In genomic region chrX:39012561-39013209, GRCh38 we compare ENCODE assay signal across 14 cellular contexts.
DNase-seq lines count a peak whose midpoint lies in the region; ATAC-seq, FAIRE-seq and TF ChIP-seq lines count a peak whose summit lies in the region.
"Had no signal": no experiment of that assay in that cellular context is flagged by ENCODE, and none has a peak within 500 bp of the region (broad histone marks: within the 10 kb centered on the region; RNA-seq: fewer than 3 reads in every experiment).

No MANE protein-coding gene starts in this region.

- dilution Hi-C loops in endothelial cell of umbilical vein (cut with MboI; ENCODE audit: extremely low pct_ligation_motif_present, low sequenced_read_pairs): no loop called here

- H2AFZ ChIP-seq in endothelial cell of umbilical vein (ENCODE audit: low read depth, low read length) (no peak overlapping the region), mesenchymal stem cell (ENCODE audit: low read depth, low read length) (no peak overlapping the region)

- no peak overlapping the region for H3K4ac ChIP-seq in mesenchymal stem cell (ENCODE audit: low read depth in 1 of 2, low read length in 2 of 2)

- TF ChIP-seq POLR2A in endothelial cell of umbilical vein (IDR thresholded peaks at IDR 0.05; ENCODE audit: low read depth, low read length): no peak

- H3K27me3 ChIP-seq in endothelial cell of umbilical vein (ENCODE audit: control insufficient read depth in 2 of 2, insufficient read depth in 2 of 2, low read length in 2 of 2): no peaks in the 10 kb centered on the region
- H3K27me3 ChIP-seq in mesenchymal stem cell (ENCODE audit: control insufficient read depth in 1 of 2, insufficient read depth in 1 of 2, low read length in 2 of 2): peaks cover 4 to 18% of the 10 kb centered on the region in 2 experiments
- no peaks in the 10 kb centered on the region for H3K27me3 ChIP-seq in aorta (ENCODE audit: control insufficient read depth in 1 of 2, insufficient read depth in 2 of 2, low read length in 1 of 2)
- H3K27me3 ChIP-seq: spleen had no signal

- H3K14ac ChIP-seq in mesenchymal stem cell (ENCODE audit: low read length in 2 of 2): no peak overlapping the region

- TF ChIP-seq CTCF in endothelial cell of umbilical vein (IDR thresholded peaks at IDR 0.05; ENCODE audit: extremely low read depth in 1 of 2, insufficient read depth in 1 of 2, low read depth in 1 of 2, low read length in 2 of 2): no peak

- no peaks in the 10 kb centered on the region for H3K9me3 ChIP-seq in endothelial cell of umbilical vein (replicated peaks; ENCODE audit: control insufficient read depth, insufficient read depth, low read length)
- no peaks in the 10 kb centered on the region for H3K9me3 ChIP-seq in mesenchymal stem cell (ENCODE audit: control insufficient read depth, low read length)
- no peaks in the 10 kb centered on the region for H3K9me3 ChIP-seq in aorta (ENCODE audit: control insufficient read depth, low read length)
- H3K9me3 ChIP-seq: spleen had no signal

- H2BK120ac ChIP-seq in mesenchymal stem cell (ENCODE audit: low read depth, low read length): no peak overlapping the region

- H3K36me3 ChIP-seq in endothelial cell of umbilical vein (ENCODE audit: control insufficient read depth in 2 of 2, extremely low read depth in 1 of 2, insufficient read depth in 2 of 2, low read length in 2 of 2): no peaks in the 10 kb centered on the region
- H3K36me3 ChIP-seq in mesenchymal stem cell (ENCODE audit: control insufficient read depth in 1 of 2, insufficient read depth in 2 of 2, low read depth in 1 of 2, low read length in 2 of 2): no peaks in the 10 kb centered on the region
- H3K36me3 ChIP-seq in aorta (ENCODE audit: control insufficient read depth in 1 of 2, insufficient read depth in 2 of 2, low read length in 1 of 2): no peaks in the 10 kb centered on the region
- H3K36me3 ChIP-seq: spleen had no signal

- no peak overlapping the region for H2BK12ac ChIP-seq in mesenchymal stem cell (ENCODE audit: low read length in 2 of 2)

- no peak overlapping the region for H3K23ac ChIP-seq in mesenchymal stem cell (ENCODE audit: low read length in 2 of 2)

- H2BK15ac ChIP-seq in mesenchymal stem cell (ENCODE audit: low read depth, poor library complexity, severe bottlenecking): no peak overlapping the region

- DNase-seq in Right ventricle myocardium inferior (ENCODE audit: missing footprints): no peak
- DNase-seq in cardiac septum (ENCODE audit: low spot score): no peak
- DNase-seq in endothelial cell of umbilical vein (ENCODE audit: low read depth, low spot score): no peak
- DNase-seq in mesenchymal stem cell: peak; percentile 54
- no peak for DNase-seq in aorta
- no peak for DNase-seq in inferior parietal cortex (ENCODE audit: extremely low spot score)
- DNase-seq: activated naive CD4-positive, alpha-beta T cell; MV-4-11; spleen had no signal

- intact Hi-C loops in Right ventricle myocardium inferior (cut with DNase I): no loop called here
- intact Hi-C loops in cardiac septum (cut with DNase I): no loop called here
- intact Hi-C loops in endothelial cell of umbilical vein (cut with micrococcal nuclease): no loop called here
- intact Hi-C loops in aorta (cut with DNase I): no loop called here

- ATAC-seq in Right ventricle myocardium inferior: peak; percentile 44
- ATAC-seq in aorta (ENCODE audit: low FRiP score): peak; percentile 8
- ATAC-seq in HG03469 (IDR thresholded peaks at IDR 0.05; ENCODE audit: unreplicated experiment): no peak
- no peak for ATAC-seq in GM18909 (IDR thresholded peaks at IDR 0.05; ENCODE audit: poor library complexity, unreplicated experiment)

- CTCF ChIA-PET in endothelial cell of umbilical vein (lab: Charles Lee): no interaction called here

- no peak overlapping the region for H3K4me3 ChIP-seq in endothelial cell of umbilical vein (replicated peaks in 1 of 3; ENCODE audit: insufficient read depth in 1 of 3, low read depth in 1 of 3, low read length in 3 of 3)
- H3K4me3 ChIP-seq in mesenchymal stem cell (ENCODE audit: insufficient read depth in 1 of 2, low read depth in 1 of 2, low read length in 2 of 2): no peak overlapping the region
- H3K4me3 ChIP-seq in aorta (ENCODE audit: low read length in 2 of 2): no peak overlapping the region
- H3K4me3 ChIP-seq: spleen had no signal

- POLR2A ChIA-PET in endothelial cell of umbilical vein (lab: Charles Lee): interaction anchor here (0.6 kb wide), 1 partner anchor 353 kb away, joined by 3 read pairs; no protein-coding TSS in a partner anchor

- no peak overlapping the region for H4K91ac ChIP-seq in mesenchymal stem cell (ENCODE audit: low read length)

- 16% methylated on average over 4 of the region's 5 CpGs for WGBS in mesenchymal stem cell
- WGBS in aorta, 2 donors: 7 to 24% methylated on average over 5 of the region's 5 CpGs

- H4K20me1 ChIP-seq in endothelial cell of umbilical vein (replicated peaks; ENCODE audit: control insufficient read depth, extremely low read depth, insufficient read depth, low read length): no peaks in the 10 kb centered on the region

- no peak overlapping the region for H4K8ac ChIP-seq in mesenchymal stem cell (ENCODE audit: low read length)

- peak; percentile 53 for FAIRE-seq in endothelial cell of umbilical vein (lab: Jason Lieb, UNC)
- FAIRE-seq: A204.1, bronchial epithelial cell, endometrium had no signal

- H3K9ac ChIP-seq in endothelial cell of umbilical vein (replicated peaks; ENCODE audit: extremely low read depth, insufficient read depth, low read length): no peak overlapping the region
- H3K9ac ChIP-seq in mesenchymal stem cell (ENCODE audit: low read length): no peak overlapping the region

- no peak overlapping the region for H3K18ac ChIP-seq in mesenchymal stem cell (ENCODE audit: low read depth in 1 of 2, low read length in 2 of 2)

- H3K27ac ChIP-seq in endothelial cell of umbilical vein (ENCODE audit: insufficient read depth, low read depth, low read length): no peak overlapping the region
- no peak overlapping the region for H3K27ac ChIP-seq in mesenchymal stem cell (ENCODE audit: low read length, poor library complexity, severe bottlenecking)
- peak overlapping the region; percentile 8 to 10 for H3K27ac ChIP-seq in aorta (ENCODE audit: low read depth in 1 of 2, low read length in 2 of 2)
- H3K27ac ChIP-seq: spleen had no signal

- no peaks in the 10 kb centered on the region for H3K79me2 ChIP-seq in endothelial cell of umbilical vein (ENCODE audit: control insufficient read depth, insufficient read depth, low read length)

- H3K4me1 ChIP-seq in endothelial cell of umbilical vein (ENCODE audit: control insufficient read depth, extremely low read depth, insufficient read depth, low read length): no peaks in the 10 kb centered on the region
- no peaks in the 10 kb centered on the region for H3K4me1 ChIP-seq in mesenchymal stem cell (ENCODE audit: control insufficient read depth, insufficient read depth, low read depth, low read length)
- peaks cover 0 to 7% of the 10 kb centered on the region in 2 donors for H3K4me1 ChIP-seq in aorta (ENCODE audit: control insufficient read depth in 1 of 2, insufficient read depth in 2 of 2, low read length in 2 of 2)
- H3K4me1 ChIP-seq: spleen had no signal

- H3K79me1 ChIP-seq in mesenchymal stem cell (replicated peaks; ENCODE audit: low read length, poor library complexity, severe bottlenecking): no peaks in the 10 kb centered on the region

- no peaks in the 10 kb centered on the region for H3K9me1 ChIP-seq in endothelial cell of umbilical vein (replicated peaks; ENCODE audit: control insufficient read depth, extremely low read depth, insufficient read depth, low read length)

- H2AK5ac ChIP-seq in mesenchymal stem cell (ENCODE audit: low read length, severe bottlenecking): no peak overlapping the region

- no TSS peak for BruUV-seq in endothelial cell of umbilical vein (replicated peaks; lab: Mats Ljungman, UMichigan)

- H3K4me2 ChIP-seq in endothelial cell of umbilical vein (ENCODE audit: insufficient read depth, low read length) (no peak overlapping the region), mesenchymal stem cell (ENCODE audit: low read length, poor library complexity, severe bottlenecking) (no peak overlapping the region)

- no peak overlapping the region for H2BK5ac ChIP-seq in mesenchymal stem cell (ENCODE audit: low read depth, low read length, poor library complexity, severe bottlenecking)

TF ChIP-seq in endothelial cell of umbilical vein, 7 proteins besides CTCF, POLR2A, EP300 and RAD21:
- TF ChIP-seq POLR2AphosphoS5 (IDR thresholded peaks at IDR 0.05; ENCODE audit: insufficient read depth, low read depth, low read length): no peak
- TF ChIP-seq EZH2 (IDR thresholded peaks at IDR 0.05; ENCODE audit: borderline replicate concordance, low read depth, low read length, severe bottlenecking): no peak
- TF ChIP-seq MAX (IDR thresholded peaks at IDR 0.05; ENCODE audit: insufficient read depth, insufficient read length): no peak
- TF ChIP-seq GATA2 (IDR thresholded peaks at IDR 0.05; ENCODE audit: insufficient read depth, insufficient read length, low read depth, low read length): no peak
- TF ChIP-seq FOS (IDR thresholded peaks at IDR 0.05; ENCODE audit: borderline replicate concordance, insufficient read depth, low read length): no peak
- no peak for TF ChIP-seq MYC (IDR thresholded peaks at IDR 0.05; ENCODE audit: low read depth, low read length)
- no peak for TF ChIP-seq JUN (IDR thresholded peaks at IDR 0.05; ENCODE audit: borderline replicate concordance, insufficient read depth, insufficient read length, low read depth)
TF ChIP-seq in endothelial cell of umbilical vein: peak in this region for 0.

Comparison
In these comparisons a context has a peak if more than half of its experiments do, and no peak if none do; other contexts are left out.
1. ATAC-seq: peak in Right ventricle myocardium inferior (single experiment) and aorta (single experiment); none in HG03469 (single experiment) and GM18909 (single experiment).
2. H3K27ac ChIP-seq: peak in aorta (2 of 2); none in endothelial cell of umbilical vein (single experiment) and mesenchymal stem cell (single experiment).